8 cellular contexts compared by ENCODE assay signal in the genomic region with DNA sequence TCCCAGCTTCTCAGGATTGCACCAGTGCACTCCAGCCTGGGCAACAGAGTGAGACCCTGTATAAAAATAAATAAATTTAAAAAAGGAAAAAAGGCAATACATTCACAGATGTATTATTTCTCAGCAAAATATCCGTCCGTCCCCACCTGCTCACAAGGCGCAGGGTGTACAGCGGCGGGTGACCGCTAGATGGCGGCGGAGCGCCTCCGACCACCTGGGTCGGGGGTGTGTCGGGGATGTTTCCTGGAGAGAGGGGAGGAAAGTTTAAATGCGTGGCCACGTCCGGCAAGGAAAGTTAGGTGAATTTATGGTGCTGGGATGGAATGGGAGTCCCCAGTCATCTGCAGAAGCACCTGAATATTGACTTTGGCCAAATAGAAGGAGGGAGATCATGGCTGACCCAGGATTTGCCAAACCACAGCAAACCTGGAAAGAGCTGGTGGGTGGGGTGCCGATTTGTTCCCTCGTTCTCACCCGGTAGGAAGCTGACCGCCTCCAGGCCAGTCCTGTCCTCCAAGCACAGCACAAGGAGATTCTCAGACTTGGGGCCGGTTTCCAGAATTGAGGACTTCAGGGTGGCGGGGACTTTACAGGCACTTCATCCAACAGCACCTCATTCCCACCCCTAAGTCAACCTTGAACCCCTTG.
DNase-seq lines count a peak whose midpoint lies in the region; ATAC-seq and TF ChIP-seq lines count a peak whose summit lies in the region.

No MANE protein-coding gene starts in this region.

- H3K4me2 ChIP-seq in Loucy (ENCODE audit: low read depth, low read length, poor library complexity, severe bottlenecking), result peak overlapping the region; percentile 75

- H3F3A ChIP-seq in Loucy (ENCODE audit: low read depth), result no peaks in the 10 kb centered on the region

- H3K4me1 ChIP-seq in Loucy (ENCODE audit: insufficient read depth, low read length, poor library complexity, severe bottlenecking) (peaks cover 3% of the 10 kb centered on the region), colonic mucosa (no peaks in the 10 kb centered on the region)

- TF ChIP-seq CTCF in Loucy (conservative IDR thresholded peaks at IDR 0.05; ENCODE audit: low read length), result peak; percentile 97
- peak; percentile 89 for TF ChIP-seq CTCF in colonic mucosa (IDR thresholded peaks at IDR 0.05)

- H3K9me3 ChIP-seq in Loucy (ENCODE audit: insufficient read depth, low read depth, low read length) (no peaks in the 10 kb centered on the region), colonic mucosa (no peaks in the 10 kb centered on the region)

- no peaks in the 10 kb centered on the region for H3K9me2 ChIP-seq in Loucy (replicated peaks; ENCODE audit: low read depth, low read length)

- intact Hi-C loops in colonic mucosa (cut with DNase I), result no loop called here

- peak overlapping the region; percentile 71 for H2AFZ ChIP-seq in Loucy (ENCODE audit: low read length)

- no peak overlapping the region for H3K9ac ChIP-seq in Loucy (ENCODE audit: low read depth, low read length, poor library complexity, severe bottlenecking)
- no peak overlapping the region for H3K9ac ChIP-seq in colonic mucosa (ENCODE audit: low read depth in 2 of 2, low read length in 2 of 2)

- H3K4me3 ChIP-seq in Loucy (ENCODE audit: low read length, poor library complexity, severe bottlenecking) (peak overlapping the region; percentile 51), colonic mucosa (no peak overlapping the region)

- H3K36me3 ChIP-seq in Loucy (ENCODE audit: insufficient read depth, low read length), result no peaks in the 10 kb centered on the region
- no peaks in the 10 kb centered on the region for H3K36me3 ChIP-seq in colonic mucosa

- no peaks in the 10 kb centered on the region for H3K79me2 ChIP-seq in Loucy (ENCODE audit: insufficient read depth, low read length)

- ATAC-seq in HG03045 (IDR thresholded peaks at IDR 0.05; ENCODE audit: unreplicated experiment), result no peak

- DNase-seq in DMS79 treated with DMSO at 0.1 percent for 48 hours (lab: John Stamatoyannopoulos, UW), result peak; percentile 1
- no peak for DNase-seq in DMS79 (lab: John Stamatoyannopoulos, UW)
- DNase-seq in activated CD4-positive, alpha-beta T cell treated with anti-CD3 and anti-CD28 coated beads for 24 hours (ENCODE audit: low read depth in 2 of 2), result peak; percentile 65 to 66
- DNase-seq in colonic mucosa, result peak; percentile 73
- peak; percentile 21 for DNase-seq in medulla oblongata (ENCODE audit: extremely low spot score)
- peak; percentile 58 for DNase-seq in stimulated activated CD8-positive, alpha-beta memory T cell treated with anti-CD3 and anti-CD28 coated beads, Interleukin-4, amount 100 ng/mL, for 24 hours (ENCODE audit: low read depth)

- no peak overlapping the region for H3K27ac ChIP-seq in colonic mucosa

- no peaks in the 10 kb centered on the region for H3K27me3 ChIP-seq in Loucy (ENCODE audit: insufficient read depth, low read length, poor library complexity, severe bottlenecking)
- no peaks in the 10 kb centered on the region for H3K27me3 ChIP-seq in colonic mucosa

- H4K20me1 ChIP-seq in Loucy (ENCODE audit: insufficient read depth, low read length, poor library complexity, severe bottlenecking), result no peaks in the 10 kb centered on the region
